Comparison of ENCODE assay signal across 16 cellular contexts in genomic region chr7:36880108-36880507, GRCh38.
DNase-seq lines count a peak whose midpoint lies in the region; ATAC-seq and TF ChIP-seq lines count a peak whose summit lies in the region.
"Had no signal": no experiment of that assay in that cellular context is flagged by ENCODE, and none has a peak within 500 bp of the region (broad histone marks: within the 10 kb centered on the region; RNA-seq: fewer than 3 reads in every experiment).

No MANE protein-coding gene starts in this region.

- H3K9me3 Mint-ChIP-seq in endodermal cell (no peaks in the 10 kb centered on the region), osteocyte (ENCODE audit: unreplicated experiment) (no peaks in the 10 kb centered on the region)

- H3K9me2 ChIP-seq in OCI-LY7 (ENCODE audit: insufficient read depth, low read length) (no peaks in the 10 kb centered on the region), PC-9 (ENCODE audit: insufficient read depth) (no peaks in the 10 kb centered on the region)

- H3K27ac ChIP-seq in OCI-LY7 (ENCODE audit: low read depth, low read length, poor library complexity, severe bottlenecking) (no peak overlapping the region), endodermal cell (ENCODE audit: low read depth, low read length) (no peak overlapping the region), right lobe of liver (no peak overlapping the region), PC-9 (no peak overlapping the region)
- H3K27ac ChIP-seq: SJSA1 had no signal

- no TSS peak for BruUV-seq in OCI-LY7 (replicated peaks; lab: Mats Ljungman, UMichigan)
- BruUV-seq in PC-9 (replicated peaks; lab: Mats Ljungman, UMichigan) = no TSS peak

- TF ChIP-seq POLR2A in right lobe of liver (IDR thresholded peaks at IDR 0.05) = no peak

- H3F3A ChIP-seq in PC-9 (ENCODE audit: insufficient read depth, low read depth) = no peaks in the 10 kb centered on the region

- H3K9ac ChIP-seq in endodermal cell (ENCODE audit: extremely low read depth, low read length, poor library complexity, severe bottlenecking) = no peak overlapping the region

- H3K36me3 Mint-ChIP-seq in endodermal cell (ENCODE audit: low read depth) = peaks cover 57% of the 10 kb centered on the region
- H3K36me3 Mint-ChIP-seq in osteocyte (ENCODE audit: unreplicated experiment) = no peaks in the 10 kb centered on the region

- H3K27me3 ChIP-seq in H7 (ENCODE audit: control insufficient read depth, insufficient read depth, low read length) (no peaks in the 10 kb centered on the region), endodermal cell (ENCODE audit: control insufficient read depth, insufficient read depth, low read length, poor library complexity, severe bottlenecking) (no peaks in the 10 kb centered on the region), right lobe of liver (no peaks in the 10 kb centered on the region), PC-9 (ENCODE audit: insufficient read depth, low read depth) (peaks cover 37% of the 10 kb centered on the region; the same call in 1 of the 2 replicates)

- H3K27ac Mint-ChIP-seq in endodermal cell = no peak overlapping the region
- H3K27ac Mint-ChIP-seq in osteocyte (ENCODE audit: unreplicated experiment) = no peak overlapping the region

- H3K9me3 ChIP-seq in OCI-LY7 (ENCODE audit: low read length) = no peaks in the 10 kb centered on the region
- H3K9me3 ChIP-seq in endodermal cell (ENCODE audit: control insufficient read depth, low read length) = no peaks in the 10 kb centered on the region
- H3K9me3 ChIP-seq in right lobe of liver = no peaks in the 10 kb centered on the region
- H3K9me3 ChIP-seq in PC-9 (ENCODE audit: insufficient read depth, low read depth) = no peaks in the 10 kb centered on the region
- H3K9me3 ChIP-seq: SJSA1 had no signal

- H3K4me3 Mint-ChIP-seq in endodermal cell = no peak overlapping the region
- H3K4me3 Mint-ChIP-seq in osteocyte (ENCODE audit: unreplicated experiment) = no peak overlapping the region

- no peak overlapping the region for H3K4me3 ChIP-seq in H7 (ENCODE audit: insufficient read depth, low read depth, low read length)
- H3K4me3 ChIP-seq in OCI-LY7 (ENCODE audit: low read depth, low read length, poor library complexity, severe bottlenecking) = no peak overlapping the region
- H3K4me3 ChIP-seq in endodermal cell (ENCODE audit: low read length) = no peak overlapping the region
- no peak overlapping the region for H3K4me3 ChIP-seq in right lobe of liver
- H3K4me3 ChIP-seq in PC-9 = no peak overlapping the region
- H3K4me3 ChIP-seq: SJSA1 had no signal

- WGBS in endodermal cell (ENCODE audit: insufficient coverage in 1 of 2, insufficient read length in 1 of 2), 2 experiments = 92 to 100% methylated on average over 1 to 3 of the region's 3 CpGs
- WGBS in right lobe of liver (ENCODE audit: insufficient coverage, low coverage, low lambda C conversion rate, missing lambda C conversion rate) = 56% methylated on average over 3 of the region's 3 CpGs

- CTCF ChIA-PET in OCI-LY7 (lab: Charles Lee; ENCODE audit: unreplicated experiment) = no interaction called here
- CTCF ChIA-PET in PC-9 (lab: Charles Lee) = no interaction called here

- peaks cover 39% of the 10 kb centered on the region for H3K4me1 Mint-ChIP-seq in endodermal cell
- no peaks in the 10 kb centered on the region for H3K4me1 Mint-ChIP-seq in osteocyte (ENCODE audit: unreplicated experiment)

- DNase-seq in H7 (peak; percentile 13), OCI-LY7 (ENCODE audit: low spot score) (no peak), endodermal cell (no peak), right lobe of liver (no peak), osteocyte (ENCODE audit: extremely low spot score, unreplicated experiment) (no peak), PC-9 (no peak), germinal center (ENCODE audit: low spot score) (no peak)
- DNase-seq: C1 segment of cervical spinal cord, GOT3, NCI-H1417 treated with DMSO at 0.1 percent for 48 hours, NCI-H2081, NCI-H510A treated with DMSO at 0.1 percent for 48 hours, OCI-M1, SW 1271 had no signal

- H2AFZ ChIP-seq in OCI-LY7 (ENCODE audit: low read length) (no peak overlapping the region), PC-9 (no peak overlapping the region)

- no peaks in the 10 kb centered on the region for H3K27me3 Mint-ChIP-seq in endodermal cell (ENCODE audit: insufficient read depth)
- H3K27me3 Mint-ChIP-seq in osteocyte (ENCODE audit: unreplicated experiment) = peaks cover 11% of the 10 kb centered on the region

- intact Hi-C loops in OCI-LY7 (cut with micrococcal nuclease; ENCODE audit: unreplicated experiment) (no loop called here), right lobe of liver (cut with DNase I) (loop anchor here in 1 of 2 donors (5.0 kb wide), 1 partner anchor 198 kb away; no protein-coding TSS in a partner anchor), PC-9 (cut with micrococcal nuclease; ENCODE audit: unreplicated experiment) (no loop called here)

- H3K4me2 ChIP-seq in OCI-LY7 (ENCODE audit: low read length) = no peak overlapping the region
- no peak overlapping the region for H3K4me2 ChIP-seq in PC-9

- H3K4me1 ChIP-seq in OCI-LY7 (ENCODE audit: insufficient read depth, low read length, poor library complexity, severe bottlenecking) (no peaks in the 10 kb centered on the region), endodermal cell (ENCODE audit: control insufficient read depth, insufficient read depth, low read length) (peaks cover 5% of the 10 kb centered on the region), right lobe of liver (peaks cover 0 to 9% (median 4%) of the 10 kb centered on the region in 4 donors), PC-9 (replicated peaks; ENCODE audit: insufficient read depth) (no peaks in the 10 kb centered on the region)
- H3K4me1 ChIP-seq: SJSA1 had no signal

- TF ChIP-seq CTCF in OCI-LY7 (conservative IDR thresholded peaks at IDR 0.05; ENCODE audit: low read length) (0 out of 2 replicates have a peak, but pooled peaks have one; percentile 18), endodermal cell (conservative IDR thresholded peaks at IDR 0.05) (peak; percentile 63), right lobe of liver (IDR thresholded peaks at IDR 0.05) (no peak), osteocyte (IDR thresholded peaks at IDR 0.05) (no peak), PC-9 (conservative IDR thresholded peaks at IDR 0.05) (no peak)

- peak; percentile 19 to 34 (median 32) for ATAC-seq in right lobe of liver
- no peak for ATAC-seq in HG02642 (IDR thresholded peaks at IDR 0.05; ENCODE audit: poor library complexity, unreplicated experiment)

- POLR2A ChIA-PET in OCI-LY7 (lab: Charles Lee) = interaction anchor here (1.0 kb wide), 1 partner anchor 13 kb away, joined by 4 read pairs; no protein-coding TSS in a partner anchor
- POLR2A ChIA-PET in PC-9 (lab: Charles Lee; ENCODE audit: unreplicated experiment) = no interaction called here

- H3K36me3 ChIP-seq in H7 (replicated peaks; ENCODE audit: control insufficient read depth, insufficient read depth, low read length) = no peaks in the 10 kb centered on the region
- peaks cover 52% of the 10 kb centered on the region; the same call in 1 of the 2 replicates for H3K36me3 ChIP-seq in OCI-LY7 (ENCODE audit: insufficient read depth, low read length)
- peaks cover 14% of the 10 kb centered on the region for H3K36me3 ChIP-seq in endodermal cell (ENCODE audit: control insufficient read depth, insufficient read depth, low read length)
- peaks cover 0 to 8% (median 2%) of the 10 kb centered on the region in 4 donors for H3K36me3 ChIP-seq in right lobe of liver
- no peaks in the 10 kb centered on the region for H3K36me3 ChIP-seq in PC-9 (ENCODE audit: low read depth)
- H3K36me3 ChIP-seq: SJSA1 had no signal

- no peaks in the 10 kb centered on the region for H3K79me2 ChIP-seq in OCI-LY7 (ENCODE audit: insufficient read depth, low read depth, low read length)
- no peaks in the 10 kb centered on the region for H3K79me2 ChIP-seq in PC-9 (ENCODE audit: low read depth)

- no peaks in the 10 kb centered on the region for H4K20me1 ChIP-seq in OCI-LY7 (ENCODE audit: insufficient read depth, low read length)
- H4K20me1 ChIP-seq in PC-9 (ENCODE audit: insufficient read depth) = no peaks in the 10 kb centered on the region

Comparison
In these comparisons a context has a peak if more than half of its experiments do, and no peak if none do; other contexts are left out.
1. CTCF ChIP-seq: peak in OCI-LY7 (single experiment) and endodermal cell (single experiment); none in right lobe of liver (0 of 4), osteocyte (single experiment) and PC-9 (single experiment).